Comparison of ENCODE assay signal across 8 cellular contexts in the genomic region with DNA sequence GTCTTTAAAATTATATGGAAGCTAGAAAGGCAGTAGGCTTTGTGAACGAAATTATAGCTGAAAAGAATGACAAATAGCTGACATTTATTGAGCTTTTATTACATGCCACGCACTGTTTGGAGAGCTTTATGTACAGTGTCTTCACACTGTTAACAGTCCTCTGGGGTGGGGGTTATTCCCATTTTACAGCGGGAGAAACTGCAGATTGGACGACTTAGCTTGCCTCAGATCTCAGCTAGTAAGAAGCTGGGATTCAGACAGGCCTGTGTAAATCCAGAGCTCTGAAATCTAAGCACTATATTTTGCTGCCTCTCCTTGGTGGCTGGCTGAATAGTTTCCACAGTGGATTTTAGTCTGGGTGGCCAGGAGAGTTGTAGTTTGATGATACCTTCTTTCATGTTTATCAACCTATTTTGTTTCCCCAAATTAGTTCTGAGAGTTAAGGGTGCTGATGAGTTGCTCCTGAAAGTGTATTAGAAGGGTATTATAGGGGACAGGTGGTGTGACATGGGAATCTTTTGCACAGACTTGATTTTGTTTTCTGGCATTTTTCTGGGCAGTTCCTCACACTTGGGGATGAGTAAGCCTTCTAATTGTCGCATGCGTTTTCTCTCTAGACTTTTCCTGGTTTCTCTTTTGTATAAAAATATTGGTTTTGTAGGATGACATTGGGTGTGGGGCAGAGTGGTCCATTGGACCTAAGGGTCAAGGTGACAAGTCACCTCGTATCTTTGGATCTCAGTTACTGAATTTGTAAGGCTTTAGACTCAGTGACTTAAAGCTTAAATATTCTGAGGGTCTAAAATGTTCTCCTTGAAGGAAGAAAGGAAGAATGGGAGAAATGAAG. TPM values are rescaled to one million over a fixed set of nuclear protein-coding genes. Genes with fewer than 3 reads are reported as not detected.
DNase-seq lines count a peak whose midpoint lies in the region; TF ChIP-seq lines count a peak whose summit lies in the region.

No MANE protein-coding gene starts in this region.

- H3K4me1 Mint-ChIP-seq in Calu3 (ENCODE audit: low read depth, unreplicated experiment): no peaks in the 10 kb centered on the region

- CTCF ChIA-PET in Calu3 (lab: Charles Lee): interaction anchor here (0.6 to 2.0 kb wide), 11 partner anchors 14 to 357 kb away, joined by 3 to 13 read pairs (median 5); no protein-coding TSS in a partner anchor

- TF ChIP-seq CTCF in Calu3 (IDR thresholded peaks at IDR 0.05; ENCODE audit: unreplicated experiment) (no peak), spleen (IDR thresholded peaks at IDR 0.05 in 8 of 11, conservative IDR thresholded peaks at IDR 0.05 in 3 of 11) (no peak)

- peak overlapping the region in 5 of 8 donors; percentile 95 to 98 (median 96) for H3K27ac ChIP-seq in spleen

- no peaks in the 10 kb centered on the region for H3K36me3 ChIP-seq in adipocyte (ENCODE audit: control insufficient read depth, insufficient read depth, low read length, severe bottlenecking)
- no peaks in the 10 kb centered on the region for H3K36me3 ChIP-seq in spleen

- peak; percentile 7 for DNase-seq in Calu3
- DNase-seq in HuH-7 (ENCODE audit: low spot score): peak; percentile 17
- peak; percentile 77 for DNase-seq in adipocyte (ENCODE audit: low read depth)
- no peak for DNase-seq in spleen
- no peak for DNase-seq in activated naive CD4-positive, alpha-beta T cell treated with Interleukin-2 at 50 U/mL for 16 hours
- DNase-seq in T-helper 9 cell: no peak
- DNase-seq in T1000 (lab: John Stamatoyannopoulos, UW): no peak

- H3K4me3 ChIP-seq in adipocyte (ENCODE audit: low read length) (peak overlapping the region; percentile 99), iPS-18c (ENCODE audit: insufficient read depth, low read depth, low read length) (peak overlapping the region; percentile 96), spleen (peak overlapping the region; percentile 63 to 83 (median 80))

- H3K27me3 Mint-ChIP-seq in Calu3 (ENCODE audit: unreplicated experiment): no peaks in the 10 kb centered on the region

- H3K4me1 ChIP-seq in adipocyte (ENCODE audit: control insufficient read depth, insufficient read depth, low read length) (peaks cover 47% of the 10 kb centered on the region), spleen (peaks cover 35 to 73% (median 52%) of the 10 kb centered on the region in 6 donors)

- H3K36me3 Mint-ChIP-seq in Calu3 (ENCODE audit: insufficient read depth, unreplicated experiment): peaks cover 8% of the 10 kb centered on the region

- TSS peak; percentile 61 for BruUV-seq in Calu3 (replicated peaks; lab: Mats Ljungman, UMichigan)

- intact Hi-C loops in Calu3 (cut with micrococcal nuclease; ENCODE audit: unreplicated experiment) (loop anchor here (5.0 kb wide), 2 partner anchors 40 to 155 kb away; no protein-coding TSS in a partner anchor), spleen (cut with DNase I; ENCODE audit: low total_unique reads) (no loop called here)

- no peak overlapping the region for H3K4me3 Mint-ChIP-seq in Calu3 (ENCODE audit: low read depth, unreplicated experiment)

- no peaks in the 10 kb centered on the region for H3K9me3 Mint-ChIP-seq in Calu3 (ENCODE audit: low read depth, unreplicated experiment)

- 41 to 58% (median 48%) methylated on average over 7 of the region's 7 CpGs for WGBS in spleen, 5 donors

- peak overlapping the region; percentile 97 for H3K9ac ChIP-seq in adipocyte (ENCODE audit: low read length)

- H3K9me3 ChIP-seq in adipocyte (ENCODE audit: control insufficient read depth, low read length): no peaks in the 10 kb centered on the region
- no peaks in the 10 kb centered on the region for H3K9me3 ChIP-seq in iPS-18c (ENCODE audit: control insufficient read depth, insufficient read depth, low read length)
- H3K9me3 ChIP-seq in spleen: no peaks in the 10 kb centered on the region

- no peak for TF ChIP-seq POLR2A in spleen (IDR thresholded peaks at IDR 0.05)

- H3K27ac Mint-ChIP-seq in Calu3 (ENCODE audit: unreplicated experiment): no peak overlapping the region

- H3K27me3 ChIP-seq in adipocyte (replicated peaks; ENCODE audit: control insufficient read depth, insufficient read depth, low read length): no peaks in the 10 kb centered on the region
- H3K27me3 ChIP-seq in spleen (replicated peaks in 1 of 7): no peaks in the 10 kb centered on the region

RNA-seq across cellular contexts. Expression of gene ACSL3, which starts 1.5 kb away (rescaled TPM):
- total RNA-seq in Calu3 (2022): 167 and 168 TPM in 2 replicates
- total RNA-seq in spleen: 10 to 100 TPM; 34.5 to 50.2 (median 45.3) TPM
- polyA plus RNA-seq in spleen: 1 to 10 TPM; 7.5 to 9.8 (median 9.7) TPM

Comparison
In these comparisons a context has a peak if more than half of its experiments do, and no peak if none do; other contexts are left out.
1. DNase-seq: peak in Calu3 (single experiment), HuH-7 (single experiment) and adipocyte (single experiment); none in spleen (single experiment), activated naive CD4-positive, alpha-beta T cell treated with Interleukin-2 at 50 U/mL for 16 hours (single experiment), T-helper 9 cell (single experiment) and T1000 (single experiment).
2. Peak in every context shown above with its lines, with median percentiles within 50 percentile points of each other: H3K4me3 ChIP-seq.